ENCODE assay signal across 10 cellular contexts in the genomic region with DNA sequence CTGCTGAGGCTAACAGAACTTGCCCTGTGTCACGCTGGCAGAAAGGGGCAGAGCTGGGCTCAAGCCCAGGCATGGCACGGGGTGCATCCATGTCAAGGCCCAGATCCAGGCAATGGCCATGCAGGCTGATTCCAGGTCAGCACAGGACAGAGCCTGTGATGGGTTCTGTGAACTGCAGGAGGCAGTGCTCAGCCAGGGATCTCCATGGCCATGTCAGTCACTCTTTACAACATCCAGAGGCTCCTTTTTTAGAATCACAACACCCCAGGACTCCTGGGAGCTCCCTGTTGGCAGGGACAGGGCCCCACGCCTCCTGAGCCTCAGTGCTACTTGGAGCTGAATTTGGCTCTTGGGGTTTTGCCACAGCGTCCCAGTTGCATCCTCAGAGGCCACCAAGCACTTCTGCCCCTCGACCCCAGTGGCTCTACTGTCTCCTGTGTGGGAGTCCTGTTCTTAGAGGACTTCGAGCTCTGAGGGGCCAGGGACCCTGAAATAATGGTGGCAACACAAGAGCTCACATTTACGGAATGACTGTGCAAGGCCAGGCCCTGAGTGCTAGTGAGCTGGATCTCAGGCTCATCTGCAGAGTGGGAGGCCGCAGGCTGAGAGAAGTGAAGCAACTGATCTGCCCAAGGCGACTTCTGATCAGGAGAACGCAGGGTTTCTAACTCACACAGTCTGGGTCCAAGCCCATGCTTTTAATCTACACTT.
DNase-seq lines count a peak whose midpoint lies in the region; ATAC-seq and TF ChIP-seq lines count a peak whose summit lies in the region.
"Had no signal": no experiment of that assay in that cellular context is flagged by ENCODE, and none has a peak within 500 bp of the region (broad histone marks: within the 10 kb centered on the region; RNA-seq: fewer than 3 reads in every experiment).

No MANE protein-coding gene starts in this region.

- POLR2A ChIA-PET in WTC11 (lab: Charles Lee): interaction anchor here (1.1 kb wide), 1 partner anchor 23 kb away, joined by 3 read pairs; no protein-coding TSS in a partner anchor

- H3K4me1 Mint-ChIP-seq in WTC11: no peaks in the 10 kb centered on the region
- H3K4me1 Mint-ChIP-seq in progenitor cell of endocrine pancreas (ENCODE audit: low read depth): peaks cover 1% of the 10 kb centered on the region
- H3K4me1 Mint-ChIP-seq in activated naive CD4-positive, alpha-beta T cell treated with anti-CD3 and anti-CD28 coated beads for 36 hours (ENCODE audit: low read depth): no peaks in the 10 kb centered on the region

- CTCF ChIA-PET in WTC11 (lab: Charles Lee): interaction anchor here (0.5 to 2.0 kb wide), 19 partner anchors 9 to 308 kb away, joined by 3 to 13 read pairs (median 4); a partner anchor contains a TSS
- CTCF ChIA-PET in activated naive CD4-positive, alpha-beta T cell treated with anti-CD3 and anti-CD28 coated beads for 36 hours (lab: Charles Lee): no interaction called here

- H3K9me3 Mint-ChIP-seq in WTC11 (no peaks in the 10 kb centered on the region), progenitor cell of endocrine pancreas (ENCODE audit: low read depth) (no peaks in the 10 kb centered on the region)
- H3K9me3 Mint-ChIP-seq in activated naive CD4-positive, alpha-beta T cell treated with anti-CD3 and anti-CD28 coated beads for 36 hours: no peaks in the 10 kb centered on the region
- H3K9me3 Mint-ChIP-seq: T-helper 2 cell treated with Interferon-gamma antibody and Interleukin-4, amounts not matched to agents 5 μg/mL and 100 μg/mL, for 36 hours had no signal

- H3K4me3 ChIP-seq in HFF-Myc (replicated peaks; ENCODE audit: low read depth, low read length): no peak overlapping the region

- H3K27ac Mint-ChIP-seq in WTC11 (no peak overlapping the region), progenitor cell of endocrine pancreas (no peak overlapping the region)
- no peak overlapping the region for H3K27ac Mint-ChIP-seq in activated naive CD4-positive, alpha-beta T cell treated with anti-CD3 and anti-CD28 coated beads for 36 hours
- H3K27ac Mint-ChIP-seq: T-helper 2 cell treated with Interferon-gamma antibody and Interleukin-4, amounts not matched to agents 5 μg/mL and 100 μg/mL, for 36 hours had no signal

- H3K4me3 Mint-ChIP-seq in WTC11: no peak overlapping the region
- no peak overlapping the region for H3K4me3 Mint-ChIP-seq in progenitor cell of endocrine pancreas (ENCODE audit: low read depth)
- no peak overlapping the region for H3K4me3 Mint-ChIP-seq in activated naive CD4-positive, alpha-beta T cell treated with anti-CD3 and anti-CD28 coated beads for 36 hours
- H3K4me3 Mint-ChIP-seq: T-helper 2 cell treated with Interferon-gamma antibody and Interleukin-4, amounts not matched to agents 5 μg/mL and 100 μg/mL, for 36 hours had no signal

- H3K36me3 Mint-ChIP-seq in WTC11 (no peaks in the 10 kb centered on the region), progenitor cell of endocrine pancreas (ENCODE audit: insufficient read depth) (peaks cover 3% of the 10 kb centered on the region)
- H3K36me3 Mint-ChIP-seq in activated naive CD4-positive, alpha-beta T cell treated with anti-CD3 and anti-CD28 coated beads for 36 hours (ENCODE audit: low read depth): no peaks in the 10 kb centered on the region

- ATAC-seq in WTC11 (peak; percentile 94), left cardiac atrium (peak; percentile 74 to 92), GM18870 (IDR thresholded peaks at IDR 0.05; ENCODE audit: unreplicated experiment) (no peak), GM18907 (IDR thresholded peaks at IDR 0.05; ENCODE audit: unreplicated experiment) (no peak)

- TF ChIP-seq CTCF in HFF-Myc (IDR thresholded peaks at IDR 0.05; ENCODE audit: low read depth, low read length, missing control alignments): peak; percentile 18
- no peak for TF ChIP-seq CTCF in WTC11 (IDR thresholded peaks at IDR 0.05)
- peak; percentile 40 for TF ChIP-seq CTCF in progenitor cell of endocrine pancreas (IDR thresholded peaks at IDR 0.05; ENCODE audit: unreplicated experiment)

- DNase-seq in HFF-Myc (ENCODE audit: extremely low read depth, low read depth) (no peak), WTC11 (ENCODE audit: low spot score) (peak; percentile 43), left cardiac atrium (peak; percentile 52), progenitor cell of endocrine pancreas (ENCODE audit: low spot score, unreplicated experiment) (no peak)
- DNase-seq in stimulated activated CD4-positive, alpha-beta T cell treated with anti-CD3 and anti-CD28 coated beads, Interleukin-2, amount 100 ng/mL, for 48 hours: no peak
- DNase-seq in activated naive CD4-positive, alpha-beta T cell treated with anti-CD3 and anti-CD28 coated beads for 36 hours: no peak
- DNase-seq: activated CD8-positive, alpha-beta memory T cell treated with anti-CD3 and anti-CD28 coated beads, Interleukin-2, amount 50 U/mL, for 48 hours had no signal

- intact Hi-C loops in left cardiac atrium (cut with DNase I): loop anchor here in 1 of 2 donors (10.0 kb wide), 1 partner anchor 209 kb away; a partner anchor contains a TSS
- intact Hi-C loops in activated naive CD4-positive, alpha-beta T cell treated with anti-CD3 and anti-CD28 coated beads for 36 hours (cut with micrococcal nuclease): no loop called here

- H3K27me3 Mint-ChIP-seq in WTC11 (ENCODE audit: low read depth) (no peaks in the 10 kb centered on the region; the same call in 1 of the 2 replicates), progenitor cell of endocrine pancreas (no peaks in the 10 kb centered on the region)
- H3K27me3 Mint-ChIP-seq in activated naive CD4-positive, alpha-beta T cell treated with anti-CD3 and anti-CD28 coated beads for 36 hours (ENCODE audit: low read depth): no peaks in the 10 kb centered on the region

TF ChIP-seq in WTC11, 78 proteins besides CTCF, POLR2A, EP300 and RAD21:
- TF ChIP-seq ELF4 (CRISPR knock-in tag; IDR thresholded peaks at IDR 0.05; ENCODE audit: low read depth) (no peak), CBFB (CRISPR knock-in tag; IDR thresholded peaks at IDR 0.05; ENCODE audit: low read depth) (no peak), GTF2I (CRISPR knock-in tag; conservative IDR thresholded peaks at IDR 0.05) (no peak), CREM (CRISPR knock-in tag; IDR thresholded peaks at IDR 0.05) (no peak), KAT7 (CRISPR knock-in tag; IDR thresholded peaks at IDR 0.05; ENCODE audit: borderline replicate concordance) (no peak)
- TF ChIP-seq, protein P1, sequence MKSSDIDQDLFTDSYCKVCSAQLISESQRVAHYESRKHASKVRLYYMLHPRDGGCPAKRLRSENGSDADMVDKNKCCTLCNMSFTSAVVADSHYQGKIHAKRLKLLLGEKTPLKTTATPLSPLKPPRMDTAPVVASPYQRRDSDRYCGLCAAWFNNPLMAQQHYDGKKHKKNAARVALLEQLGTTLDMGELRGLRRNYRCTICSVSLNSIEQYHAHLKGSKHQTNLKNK (CRISPR knock-in tag; IDR thresholded peaks at IDR 0.05): no peak
- TF ChIP-seq, protein P2, sequence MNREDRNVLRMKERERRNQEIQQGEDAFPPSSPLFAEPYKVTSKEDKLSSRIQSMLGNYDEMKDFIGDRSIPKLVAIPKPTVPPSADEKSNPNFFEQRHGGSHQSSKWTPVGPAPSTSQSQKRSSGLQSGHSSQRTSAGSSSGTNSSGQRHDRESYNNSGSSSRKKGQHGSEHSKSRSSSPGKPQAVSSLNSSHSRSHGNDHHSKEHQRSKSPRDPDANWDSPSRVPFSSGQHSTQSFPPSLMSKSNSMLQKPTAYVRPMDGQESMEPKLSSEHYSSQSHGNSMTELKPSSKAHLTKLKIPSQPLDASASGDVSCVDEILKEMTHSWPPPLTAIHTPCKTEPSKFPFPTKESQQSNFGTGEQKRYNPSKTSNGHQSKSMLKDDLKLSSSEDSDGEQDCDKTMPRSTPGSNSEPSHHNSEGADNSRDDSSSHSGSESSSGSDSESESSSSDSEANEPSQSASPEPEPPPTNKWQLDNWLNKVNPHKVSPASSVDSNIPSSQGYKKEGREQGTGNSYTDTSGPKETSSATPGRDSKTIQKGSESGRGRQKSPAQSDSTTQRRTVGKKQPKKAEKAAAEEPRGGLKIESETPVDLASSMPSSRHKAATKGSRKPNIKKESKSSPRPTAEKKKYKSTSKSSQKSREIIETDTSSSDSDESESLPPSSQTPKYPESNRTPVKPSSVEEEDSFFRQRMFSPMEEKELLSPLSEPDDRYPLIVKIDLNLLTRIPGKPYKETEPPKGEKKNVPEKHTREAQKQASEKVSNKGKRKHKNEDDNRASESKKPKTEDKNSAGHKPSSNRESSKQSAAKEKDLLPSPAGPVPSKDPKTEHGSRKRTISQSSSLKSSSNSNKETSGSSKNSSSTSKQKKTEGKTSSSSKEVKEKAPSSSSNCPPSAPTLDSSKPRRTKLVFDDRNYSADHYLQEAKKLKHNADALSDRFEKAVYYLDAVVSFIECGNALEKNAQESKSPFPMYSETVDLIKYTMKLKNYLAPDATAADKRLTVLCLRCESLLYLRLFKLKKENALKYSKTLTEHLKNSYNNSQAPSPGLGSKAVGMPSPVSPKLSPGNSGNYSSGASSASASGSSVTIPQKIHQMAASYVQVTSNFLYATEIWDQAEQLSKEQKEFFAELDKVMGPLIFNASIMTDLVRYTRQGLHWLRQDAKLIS (CRISPR knock-in tag; IDR thresholded peaks at IDR 0.05; ENCODE audit: borderline replicate concordance): no peak
- TF ChIP-seq, protein P3, sequence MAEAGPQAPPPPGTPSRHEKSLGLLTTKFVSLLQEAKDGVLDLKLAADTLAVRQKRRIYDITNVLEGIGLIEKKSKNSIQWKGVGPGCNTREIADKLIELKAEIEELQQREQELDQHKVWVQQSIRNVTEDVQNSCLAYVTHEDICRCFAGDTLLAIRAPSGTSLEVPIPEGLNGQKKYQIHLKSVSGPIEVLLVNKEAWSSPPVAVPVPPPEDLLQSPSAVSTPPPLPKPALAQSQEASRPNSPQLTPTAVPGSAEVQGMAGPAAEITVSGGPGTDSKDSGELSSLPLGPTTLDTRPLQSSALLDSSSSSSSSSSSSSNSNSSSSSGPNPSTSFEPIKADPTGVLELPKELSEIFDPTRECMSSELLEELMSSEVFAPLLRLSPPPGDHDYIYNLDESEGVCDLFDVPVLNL (CRISPR knock-in tag; IDR thresholded peaks at IDR 0.05; ENCODE audit: borderline replicate concordance, low read depth): no peak

Comparison
In these comparisons a context has a peak if more than half of its experiments do, and no peak if none do; other contexts are left out.
1. DNase-seq: peak in WTC11 (single experiment) and left cardiac atrium (single experiment); none in HFF-Myc (single experiment), progenitor cell of endocrine pancreas (single experiment), stimulated activated CD4-positive, alpha-beta T cell treated with anti-CD3 and anti-CD28 coated beads, Interleukin-2, amount 100 ng/mL, for 48 hours (0 of 2) and activated naive CD4-positive, alpha-beta T cell treated with anti-CD3 and anti-CD28 coated beads for 36 hours (single experiment).
2. ATAC-seq: peak in WTC11 (single experiment) and left cardiac atrium (2 of 2); none in GM18870 (single experiment) and GM18907 (single experiment).